ENCODE assay signal across 8 cellular contexts in genomic region chr2:108556581-108556980, GRCh38. TPM values are rescaled to one million over a fixed set of nuclear protein-coding genes. Genes with fewer than 3 reads are reported as not detected.
A peak's percentile ranks its signal among the peaks of the same experiment; 100 is the strongest.
DNase-seq lines count a peak whose midpoint lies in the region; ATAC-seq and TF ChIP-seq lines count a peak whose summit lies in the region.
"Not testable (repeated sequence)": the region's sequence is repeated elsewhere in the genome, so short reads cannot be mapped to it uniquely, and the experiment has no call there.

No MANE protein-coding gene starts in this region.

- WGBS in right cardiac atrium = 68% methylated on average over 2 of the region's 2 CpGs
- no CpG with 5 or more reads among the region's 2 CpGs for WGBS in mesendoderm (ENCODE audit: extremely low coverage, insufficient coverage, low lambda C conversion rate)
- 81% methylated on average over 2 of the region's 2 CpGs for WGBS in sigmoid colon, 2 donors
- WGBS in thyroid gland, 2 donors = 37 to 41% methylated on average over 2 of the region's 2 CpGs

- not testable (repeated sequence) for H3K56ac ChIP-seq in mesendoderm (ENCODE audit: low read length)

- H3K79me2 ChIP-seq in mesendoderm (ENCODE audit: control insufficient read depth, insufficient read depth, low read length) = peaks cover 26% of the 10 kb centered on the region

- not testable (repeated sequence) for TF ChIP-seq POLR2A in sigmoid colon (IDR thresholded peaks at IDR 0.05)
- peak in 1 of 2 donors; percentile 24 for TF ChIP-seq POLR2A in thyroid gland (IDR thresholded peaks at IDR 0.05)

- not testable (repeated sequence) for H3K18ac ChIP-seq in mesendoderm (ENCODE audit: low read length)

- not testable (repeated sequence) for H3K4me2 ChIP-seq in mesendoderm (ENCODE audit: low read length)

- H3K27me3 ChIP-seq in right cardiac atrium (ENCODE audit: control insufficient read depth, insufficient read depth); mesendoderm (ENCODE audit: insufficient read depth, low read length, poor library complexity); sigmoid colon; thyroid gland: not testable (repeated sequence)

- H4K8ac ChIP-seq in mesendoderm (ENCODE audit: low read depth, low read length) = not testable (repeated sequence)

- TF ChIP-seq CTCF in choroid plexus epithelial cell (conservative IDR thresholded peaks at IDR 0.05; ENCODE audit: low read depth, low read length); foreskin fibroblast (IDR thresholded peaks at IDR 0.05; ENCODE audit: low read depth, low read length); sigmoid colon (IDR thresholded peaks at IDR 0.05); thyroid gland (IDR thresholded peaks at IDR 0.05): not testable (repeated sequence)

- not testable (repeated sequence) for TF ChIP-seq EP300 in sigmoid colon (IDR thresholded peaks at IDR 0.05)

- not testable (repeated sequence) for H4K5ac ChIP-seq in mesendoderm (ENCODE audit: low read length)

- not testable (repeated sequence) for H2AK5ac ChIP-seq in mesendoderm (ENCODE audit: low read length)

- not testable (repeated sequence) for H2BK120ac ChIP-seq in mesendoderm (ENCODE audit: low read depth, low read length)

- not testable (repeated sequence) for H3K23ac ChIP-seq in mesendoderm (ENCODE audit: low read length)

- not testable (repeated sequence) for H2BK5ac ChIP-seq in mesendoderm (ENCODE audit: low read length)

- peaks cover 16% of the 10 kb centered on the region for H3K79me1 ChIP-seq in mesendoderm (ENCODE audit: low read length)

- peaks cover 29% of the 10 kb centered on the region for H3K4me1 ChIP-seq in right cardiac atrium (ENCODE audit: control insufficient read depth, insufficient read depth, low read length)
- not testable (repeated sequence) for H3K4me1 ChIP-seq in mesendoderm (ENCODE audit: control insufficient read depth, low read depth, low read length)
- peaks cover 0 to 79% (median 64%) of the 10 kb centered on the region in 4 donors for H3K4me1 ChIP-seq in sigmoid colon
- H3K4me1 ChIP-seq in thyroid gland = peaks cover 31 to 40% of the 10 kb centered on the region in 2 donors

- H3K27ac ChIP-seq in right cardiac atrium (ENCODE audit: low read length) (peak overlapping the region; percentile 30), sigmoid colon (peak overlapping the region; percentile 29 to 79 (median 62)), thyroid gland (peak overlapping the region in 2 of 3 donors; percentile 43 to 64)
- H3K27ac ChIP-seq in mesendoderm (ENCODE audit: low read depth, low read length) = not testable (repeated sequence)

- not testable (repeated sequence) for H3K4ac ChIP-seq in mesendoderm (ENCODE audit: low read depth, low read length)

- not testable (repeated sequence) for H3K36me3 ChIP-seq in mesendoderm (ENCODE audit: control insufficient read depth, insufficient read depth, low read length); sigmoid colon; thyroid gland

- not testable (repeated sequence) for H2BK15ac ChIP-seq in mesendoderm (replicated peaks; ENCODE audit: low read depth)

- H3K4me3 ChIP-seq in choroid plexus epithelial cell (ENCODE audit: low read depth, low read length); foreskin fibroblast (ENCODE audit: low read depth in 1 of 2, low read length in 2 of 2); right cardiac atrium (ENCODE audit: low read length); mesendoderm (ENCODE audit: low read length); sigmoid colon; thyroid gland (replicated peaks in 1 of 3): not testable (repeated sequence)

- H3K9me3 ChIP-seq in right cardiac atrium (ENCODE audit: control insufficient read depth, low read length); sigmoid colon; thyroid gland: not testable (repeated sequence)

- intact Hi-C loops in right cardiac atrium (cut with DNase I); sigmoid colon (cut with DNase I); thyroid gland (cut with DNase I): not testable (repeated sequence)

- not testable (repeated sequence) for ATAC-seq in right cardiac atrium

- H3K9ac ChIP-seq in mesendoderm (ENCODE audit: low read length) = not testable (repeated sequence)

- peak; percentile 16 for DNase-seq in GM04504 (ENCODE audit: low read depth)
- peak; percentile 49 for DNase-seq in T1000 (lab: John Stamatoyannopoulos, UW)
- DNase-seq in choroid plexus epithelial cell (ENCODE audit: low read depth) = peak; percentile 47
- DNase-seq in foreskin fibroblast = peak; percentile 56 to 77
- not testable (repeated sequence) for DNase-seq in right cardiac atrium, sigmoid colon
- DNase-seq in mesendoderm = peak; percentile 78
- peak; percentile 56 to 75 for DNase-seq in thyroid gland

RNA-seq across cellular contexts. Expression of gene LIMS1, which starts 22.3 kb away (rescaled TPM):
- total RNA-seq in right cardiac atrium = 10 to 100 TPM; 45.5 to 65.6 (median 55.9) TPM
- polyA plus RNA-seq in right cardiac atrium = 21.4 TPM
- 47.1 TPM for polyA plus RNA-seq in mesendoderm (2013, experiment 1 of 2)
- polyA plus RNA-seq in mesendoderm (2013, experiment 2 of 2) = 45.2 TPM
- 100 to 1,000 TPM in 1 of 4 donors, 10 to 100 TPM in 3; 65.3 to 185 (median 82.1) TPM for total RNA-seq in sigmoid colon
- polyA plus RNA-seq in sigmoid colon = 10 to 100 TPM; 16.2 to 22.5 (median 17.3) TPM
- total RNA-seq in thyroid gland = 100 to 1,000 TPM in 2 of 4 donors, 10 to 100 TPM in 2; 73.1 to 117 (median 92.5) TPM
